ENCODE assay signal across 8 cellular contexts in genomic region chr9:105694320-105694847, GRCh38. TPM values are rescaled to one million over a fixed set of nuclear protein-coding genes. Genes with fewer than 3 reads are reported as not detected.
A peak's percentile ranks its signal among the peaks of the same experiment; 100 is the strongest.
DNase-seq lines count a peak whose midpoint lies in the region; ATAC-seq and TF ChIP-seq lines count a peak whose summit lies in the region.

Gene TMEM38B (plus strand): TSS chr9:105694541. CDS start chr9:105694661, 120 bp downstream.

- H3K36me3 ChIP-seq in vagina, result no peaks in the 10 kb centered on the region

- H3K9me3 ChIP-seq in vagina, result no peaks in the 10 kb centered on the region

- peak within 1 kb of the TSS; percentile 79 for H3K27ac ChIP-seq in vagina

- peak; percentile 68 for ATAC-seq in HG02623 (IDR thresholded peaks at IDR 0.05; ENCODE audit: unreplicated experiment)

- DNase-seq in NCI-H1048 (lab: John Stamatoyannopoulos, UW) (peak; percentile 69), T-helper 1 cell (peak; percentile 60 to 83 (median 68)), amniotic stem cell (lab: John Stamatoyannopoulos, UW) (peak; percentile 56), hepatic stellate cell (ENCODE audit: low spot score) (peak; percentile 89), retina (peak; percentile 92), vagina (ENCODE audit: extremely low spot score in 2 of 2) (peak in 1 of 2 donors; percentile 91)

- no peaks in the 10 kb centered on the region for H3K27me3 ChIP-seq in vagina

- intact Hi-C loops in vagina (cut with DNase I), result no loop called here

- H3K4me1 ChIP-seq in vagina, result peaks cover 9% of the 10 kb centered on the region

- TF ChIP-seq CTCF in vagina (IDR thresholded peaks at IDR 0.05), result no peak

- peak within 1 kb of the TSS; percentile 80 for H3K4me3 ChIP-seq in vagina

- TF ChIP-seq POLR2A in GM15510 (IDR thresholded peaks at IDR 0.05; ENCODE audit: borderline replicate concordance, extremely low read depth, insufficient read length) (peak; percentile 82), vagina (IDR thresholded peaks at IDR 0.05) (peak in 1 of 2 donors; percentile 79)

RNA-seq across cellular contexts. Expression of gene TMEM38B, which starts in this region (rescaled TPM):
- total RNA-seq in vagina, result 30.4 TPM
